In genomic region chr12:22982635-22983034, GRCh38 we compare ENCODE assay signal across 16 cellular contexts.
A peak's percentile ranks its signal among the peaks of the same experiment; 100 is the strongest.
DNase-seq lines count a peak whose midpoint lies in the region; ATAC-seq, FAIRE-seq and TF ChIP-seq lines count a peak whose summit lies in the region.
"Had no signal": no experiment of that assay in that cellular context is flagged by ENCODE, and none has a peak within 500 bp of the region (broad histone marks: within the 10 kb centered on the region; RNA-seq: fewer than 3 reads in every experiment).

No MANE protein-coding gene starts in this region.

- no peak overlapping the region for H4K91ac ChIP-seq in neuronal stem cell (ENCODE audit: low read depth, low read length, poor library complexity)

- no peak overlapping the region for H3K27ac Mint-ChIP-seq in endodermal cell
- H3K27ac Mint-ChIP-seq in activated naive CD4-positive, alpha-beta T cell treated with anti-CD3 and anti-CD28 coated beads, Interleukin-2, amount 10 ng/mL, durations not matched to agents 7 days and 5 days, result no peak overlapping the region
- H3K27ac Mint-ChIP-seq: B cell; CD8-positive, alpha-beta T cell had no signal

- no peak overlapping the region for H2BK15ac ChIP-seq in neuronal stem cell (ENCODE audit: low read length)

- peak; percentile 43 for DNase-seq in NCI-H748 (lab: John Stamatoyannopoulos, UW; ENCODE audit: unreplicated experiment)
- DNase-seq in kidney, result peak; percentile 41
- DNase-seq in neuronal stem cell (ENCODE audit: low spot score), result no peak
- DNase-seq in GF-D8 (lab: John Stamatoyannopoulos, UW), result no peak
- DNase-seq in endodermal cell, result no peak
- DNase-seq in activated naive CD4-positive, alpha-beta T cell treated with anti-CD3 and anti-CD28 coated beads, Interleukin-2, amount 10 ng/mL, durations not matched to agents 7 days and 5 days, result no peak
- no peak for DNase-seq in left lung
- DNase-seq: Calu3; CD8-positive, alpha-beta T cell; DMS79 treated with DMSO at 0.1 percent for 48 hours; GM23248; HCEC 1CT had no signal

- no peak overlapping the region for H2BK120ac ChIP-seq in neuronal stem cell (ENCODE audit: low read depth, low read length)

- no peak overlapping the region for H3K4me3 Mint-ChIP-seq in endodermal cell
- H3K4me3 Mint-ChIP-seq in activated naive CD4-positive, alpha-beta T cell treated with anti-CD3 and anti-CD28 coated beads, Interleukin-2, amount 10 ng/mL, durations not matched to agents 7 days and 5 days, result no peak overlapping the region
- H3K4me3 Mint-ChIP-seq: B cell; CD8-positive, alpha-beta T cell had no signal

- WGBS in neuronal stem cell (ENCODE audit: extremely low coverage in 2 of 2, insufficient read length in 2 of 2, insufficient replicate concordance in 1 of 2), 2 donors, result no CpG with 5 or more reads among the region's 13 CpGs
- WGBS in endodermal cell (ENCODE audit: insufficient coverage in 1 of 2, insufficient read length in 1 of 2), 2 experiments, result 95% methylated on average over 12 to 13 of the region's 13 CpGs

- H2BK12ac ChIP-seq in neuronal stem cell (ENCODE audit: low read length), result no peak overlapping the region

- no peak overlapping the region for H4K8ac ChIP-seq in neuronal stem cell (ENCODE audit: low read depth, low read length)

- H3K9me3 ChIP-seq in kidney (ENCODE audit: control insufficient read depth in 1 of 2, low read length in 2 of 2), result no peaks in the 10 kb centered on the region
- H3K9me3 ChIP-seq in neuronal stem cell (replicated peaks in 1 of 2; ENCODE audit: control insufficient read depth in 2 of 2, insufficient read depth in 1 of 2, low read depth in 1 of 2, low read length in 2 of 2), result peaks cover 0 to 7% of the 10 kb centered on the region in 2 donors
- no peaks in the 10 kb centered on the region for H3K9me3 ChIP-seq in endodermal cell (ENCODE audit: control insufficient read depth, low read length)
- no peaks in the 10 kb centered on the region for H3K9me3 ChIP-seq in left lung
- H3K9me3 ChIP-seq: BLaER1 treated with 17β-estradiol and CSF1 and Interleukin-3, amounts not matched to agents 10 nM and 100 nM had no signal

- no peaks in the 10 kb centered on the region for H3K9me3 Mint-ChIP-seq in endodermal cell
- H3K9me3 Mint-ChIP-seq in activated naive CD4-positive, alpha-beta T cell treated with anti-CD3 and anti-CD28 coated beads, Interleukin-2, amount 10 ng/mL, durations not matched to agents 7 days and 5 days, result no peaks in the 10 kb centered on the region
- H3K9me3 Mint-ChIP-seq: CD8-positive, alpha-beta T cell had no signal

- no peaks in the 10 kb centered on the region for H3K27me3 Mint-ChIP-seq in endodermal cell (ENCODE audit: insufficient read depth)
- H3K27me3 Mint-ChIP-seq in activated naive CD4-positive, alpha-beta T cell treated with anti-CD3 and anti-CD28 coated beads, Interleukin-2, amount 10 ng/mL, durations not matched to agents 7 days and 5 days, result no peaks in the 10 kb centered on the region

- H3K4ac ChIP-seq in neuronal stem cell (ENCODE audit: low read length), result no peak overlapping the region

- no peak overlapping the region for H3K4me3 ChIP-seq in kidney (ENCODE audit: low read length in 2 of 2)
- H3K4me3 ChIP-seq in neuronal stem cell (ENCODE audit: low read length in 2 of 2), result no peak overlapping the region
- H3K4me3 ChIP-seq in endodermal cell (ENCODE audit: low read length), result no peak overlapping the region
- H3K4me3 ChIP-seq in left lung, result no peak overlapping the region
- H3K4me3 ChIP-seq: BLaER1 treated with 17β-estradiol and CSF1 and Interleukin-3, amounts not matched to agents 10 nM and 100 nM; GM12878; GM23248 had no signal

- H3K23ac ChIP-seq in neuronal stem cell (ENCODE audit: low read depth, low read length, poor library complexity), result no peak overlapping the region

- FAIRE-seq in kidney (lab: Jason Lieb, UNC), result no peak
- FAIRE-seq: GM12878, H54 had no signal

- peaks cover 14% of the 10 kb centered on the region for H3K4me1 Mint-ChIP-seq in endodermal cell
- no peaks in the 10 kb centered on the region for H3K4me1 Mint-ChIP-seq in activated naive CD4-positive, alpha-beta T cell treated with anti-CD3 and anti-CD28 coated beads, Interleukin-2, amount 10 ng/mL, durations not matched to agents 7 days and 5 days
- H3K4me1 Mint-ChIP-seq: B cell had no signal

- H3K36me3 ChIP-seq in kidney (ENCODE audit: control insufficient read depth in 1 of 2, insufficient read depth in 2 of 2, low read length in 2 of 2) (no peaks in the 10 kb centered on the region), neuronal stem cell (replicated peaks in 1 of 2; ENCODE audit: control insufficient read depth in 2 of 2, insufficient read depth in 2 of 2, low read length in 2 of 2) (no peaks in the 10 kb centered on the region), endodermal cell (ENCODE audit: control insufficient read depth, insufficient read depth, low read length) (peaks cover 61% of the 10 kb centered on the region), left lung (no peaks in the 10 kb centered on the region)
- H3K36me3 ChIP-seq: BLaER1 treated with 17β-estradiol and CSF1 and Interleukin-3, amounts not matched to agents 10 nM and 100 nM had no signal

- no peaks in the 10 kb centered on the region for H3K79me1 ChIP-seq in neuronal stem cell (ENCODE audit: low read depth, low read length)

- no peak overlapping the region for H3K27ac ChIP-seq in kidney (ENCODE audit: low read depth in 2 of 2, low read length in 2 of 2)
- peak overlapping the region; percentile 38 for H3K27ac ChIP-seq in neuronal stem cell (replicated peaks; ENCODE audit: low read length)
- no peak overlapping the region for H3K27ac ChIP-seq in endodermal cell (ENCODE audit: low read depth, low read length)
- no peak overlapping the region for H3K27ac ChIP-seq in left lung
- H3K27ac ChIP-seq: BLaER1 treated with 17β-estradiol and CSF1 and Interleukin-3, amounts not matched to agents 10 nM and 100 nM; GM23248 had no signal

- no peak overlapping the region for H2BK5ac ChIP-seq in neuronal stem cell (ENCODE audit: low read length)

- no peak overlapping the region for H3K14ac ChIP-seq in neuronal stem cell (ENCODE audit: low read length)

- peaks cover 69% of the 10 kb centered on the region for H3K36me3 Mint-ChIP-seq in endodermal cell (ENCODE audit: low read depth)
- no peaks in the 10 kb centered on the region for H3K36me3 Mint-ChIP-seq in activated naive CD4-positive, alpha-beta T cell treated with anti-CD3 and anti-CD28 coated beads, Interleukin-2, amount 10 ng/mL, durations not matched to agents 7 days and 5 days
- H3K36me3 Mint-ChIP-seq: CD8-positive, alpha-beta T cell had no signal

- CTCF ChIA-PET in activated naive CD4-positive, alpha-beta T cell treated with anti-CD3 and anti-CD28 coated beads, Interleukin-2, amount 10 ng/mL, durations not matched to agents 7 days and 5 days (lab: Charles Lee), result no interaction called here

- H3K27me3 ChIP-seq in neuronal stem cell (ENCODE audit: control insufficient read depth in 3 of 3, insufficient read depth in 3 of 3, low read depth in 1 of 3, low read length in 3 of 3) (no peaks in the 10 kb centered on the region), endodermal cell (ENCODE audit: control insufficient read depth, insufficient read depth, low read length, poor library complexity, severe bottlenecking) (no peaks in the 10 kb centered on the region), left lung (peaks cover 0 to 4% of the 10 kb centered on the region in 2 donors)
- H3K27me3 ChIP-seq: BLaER1 treated with 17β-estradiol and CSF1 and Interleukin-3, amounts not matched to agents 10 nM and 100 nM had no signal

- ATAC-seq in left lung, result no peak
- ATAC-seq: CD8-positive, alpha-beta T cell; GM12878 had no signal

- TF ChIP-seq CTCF in kidney (IDR thresholded peaks at IDR 0.05; ENCODE audit: borderline replicate concordance, extremely low read depth, insufficient read depth), result no peak
- TF ChIP-seq CTCF in endodermal cell (conservative IDR thresholded peaks at IDR 0.05), result no peak
- no peak for TF ChIP-seq CTCF in left lung (IDR thresholded peaks at IDR 0.05)

- H3K4me1 ChIP-seq in kidney (ENCODE audit: control insufficient read depth in 1 of 2, insufficient read depth in 1 of 2, low read depth in 1 of 2, low read length in 2 of 2) (no peaks in the 10 kb centered on the region), neuronal stem cell (ENCODE audit: control insufficient read depth in 2 of 2, insufficient read depth in 1 of 2, low read depth in 1 of 2, low read length in 2 of 2) (peaks cover 0 to 18% of the 10 kb centered on the region in 2 donors), endodermal cell (ENCODE audit: control insufficient read depth, insufficient read depth, low read length) (no peaks in the 10 kb centered on the region), left lung (no peaks in the 10 kb centered on the region)
- H3K4me1 ChIP-seq: BLaER1 treated with 17β-estradiol and CSF1 and Interleukin-3, amounts not matched to agents 10 nM and 100 nM had no signal

- no peak overlapping the region for H2AFZ ChIP-seq in neuronal stem cell (ENCODE audit: low read length)
- H2AFZ ChIP-seq: GM23248 had no signal

- peak overlapping the region; percentile 17 for H3K18ac ChIP-seq in neuronal stem cell (ENCODE audit: low read length)

- intact Hi-C loops in kidney (cut with DNase I) (no loop called here), left lung (cut with DNase I) (no loop called here)

- H2AK5ac ChIP-seq in neuronal stem cell (ENCODE audit: low read depth, low read length), result no peak overlapping the region

- H3K9ac ChIP-seq in kidney (ENCODE audit: low read length in 2 of 2) (no peak overlapping the region), neuronal stem cell (ENCODE audit: low read depth, low read length, poor library complexity) (no peak overlapping the region), endodermal cell (ENCODE audit: extremely low read depth, low read length, poor library complexity, severe bottlenecking) (no peak overlapping the region)
- H3K9ac ChIP-seq: BLaER1 treated with 17β-estradiol and CSF1 and Interleukin-3, amounts not matched to agents 10 nM and 100 nM; GM23248 had no signal

- no peak overlapping the region for H3K4me2 ChIP-seq in neuronal stem cell (ENCODE audit: insufficient read depth, low read length, poor library complexity, severe bottlenecking)
- H3K4me2 ChIP-seq: BLaER1 treated with 17β-estradiol and CSF1 and Interleukin-3, amounts not matched to agents 10 nM and 100 nM had no signal

Comparison
In these comparisons a context has a peak if more than half of its experiments do, and no peak if none do; other contexts are left out.
1. DNase-seq: peak in NCI-H748 (single experiment) and kidney (single experiment); none in neuronal stem cell (single experiment), GF-D8 (single experiment), endodermal cell (single experiment), activated naive CD4-positive, alpha-beta T cell treated with anti-CD3 and anti-CD28 coated beads, Interleukin-2, amount 10 ng/mL, durations not matched to agents 7 days and 5 days (single experiment) and left lung (0 of 2).